Comparison of ENCODE assay signal across 13 cellular contexts in genomic region chr7:108824840-108825540, GRCh38.
DNase-seq lines count a peak whose midpoint lies in the region; ATAC-seq, FAIRE-seq and TF ChIP-seq lines count a peak whose summit lies in the region.
"Had no signal": no experiment of that assay in that cellular context is flagged by ENCODE, and none has a peak within 500 bp of the region (broad histone marks: within the 10 kb centered on the region; RNA-seq: fewer than 3 reads in every experiment).

No MANE protein-coding gene starts in this region.

- FAIRE-seq in GM12891 (lab: Jason Lieb, UNC): no peak

- H3K27ac ChIP-seq in aorta (ENCODE audit: low read depth in 1 of 2, low read length in 2 of 2): no peak overlapping the region

- WGBS in aorta, 2 donors: 30 to 37% methylated on average over 3 of the region's 3 CpGs

- no peaks in the 10 kb centered on the region for H3K4me1 ChIP-seq in aorta (ENCODE audit: control insufficient read depth in 1 of 2, insufficient read depth in 2 of 2, low read length in 2 of 2)

- peak; percentile 51 for DNase-seq in Right ventricle myocardium inferior (ENCODE audit: missing footprints)
- no peak for DNase-seq in Right ventricle myocardium superior
- DNase-seq in cardiac fibroblast (ENCODE audit: low read depth in 2 of 2): peak; percentile 83 to 89
- peak; percentile 51 for DNase-seq in iPS-NIHi7 (ENCODE audit: extremely low spot score)
- peak; percentile 71 to 75 for DNase-seq in aorta
- no peak for DNase-seq in GM12891 (ENCODE audit: insufficient read length, low spot score)
- no peak for DNase-seq in T-cell
- no peak for DNase-seq in NCI-H1105 treated with DMSO at 0.1 percent for 48 hours (lab: John Stamatoyannopoulos, UW)
- DNase-seq: activated CD4-positive, CD25-positive, alpha-beta regulatory T cell; activated T-cell treated with anti-CD3 and anti-CD28 coated beads, Interleukin-2, amount 50 U/mL, for 72 hours; cortex of kidney; H7; NCI-H2171 treated with DMSO at 0.1 percent for 48 hours had no signal

- H3K4me1 Mint-ChIP-seq in T-cell: no peaks in the 10 kb centered on the region

- no peak overlapping the region for H3K4me3 ChIP-seq in cardiac fibroblast (replicated peaks in 1 of 2; ENCODE audit: low read depth in 2 of 2, low read length in 2 of 2)
- no peak overlapping the region for H3K4me3 ChIP-seq in aorta (ENCODE audit: low read length in 2 of 2)

- no peak overlapping the region for H3K27ac Mint-ChIP-seq in T-cell
- H3K27ac Mint-ChIP-seq: activated T-cell treated with anti-CD3 and anti-CD28 coated beads, Interleukin-2, amount 50 U/mL, for 72 hours had no signal

- no peak for TF ChIP-seq POLR2A in GM12891 (IDR thresholded peaks at IDR 0.05; ENCODE audit: low read depth, low read length)

- no peaks in the 10 kb centered on the region for H3K36me3 Mint-ChIP-seq in T-cell

- intact Hi-C loops in Right ventricle myocardium inferior (cut with DNase I) (no loop called here), Right ventricle myocardium superior (cut with DNase I) (no loop called here), aorta (cut with DNase I) (no loop called here)

- H3K9me3 Mint-ChIP-seq in T-cell: peaks cover 0 to 9% (median 0%) of the 10 kb centered on the region in 3 donors
- H3K9me3 Mint-ChIP-seq: activated T-cell treated with anti-CD3 and anti-CD28 coated beads, Interleukin-2, amount 50 U/mL, for 72 hours had no signal

- H3K9me3 ChIP-seq in aorta (ENCODE audit: control insufficient read depth, low read length): peaks cover 2% of the 10 kb centered on the region

- no peaks in the 10 kb centered on the region for H3K36me3 ChIP-seq in aorta (ENCODE audit: control insufficient read depth in 1 of 2, insufficient read depth in 2 of 2, low read length in 1 of 2)

- H3K27me3 ChIP-seq in aorta (ENCODE audit: control insufficient read depth in 1 of 2, insufficient read depth in 2 of 2, low read length in 1 of 2): no peaks in the 10 kb centered on the region

- no peak overlapping the region for H3K4me3 Mint-ChIP-seq in T-cell
- H3K4me3 Mint-ChIP-seq: activated T-cell treated with anti-CD3 and anti-CD28 coated beads, Interleukin-2, amount 50 U/mL, for 72 hours had no signal

- TF ChIP-seq CTCF in cardiac fibroblast (IDR thresholded peaks at IDR 0.05; ENCODE audit: low read depth, low read length): no peak

- no peaks in the 10 kb centered on the region for H3K27me3 Mint-ChIP-seq in T-cell

- ATAC-seq in Right ventricle myocardium inferior (peak; percentile 62), Right ventricle myocardium superior (ENCODE audit: poor library complexity) (no peak), aorta (ENCODE audit: low FRiP score) (peak; percentile 67), T-cell (replicated peaks in 1 of 4) (no peak)
- ATAC-seq: activated T-cell treated with anti-CD3 and anti-CD28 coated beads, Interleukin-2, amount 50 U/mL, for 72 hours had no signal

- CTCF ChIA-PET in T-cell (lab: Charles Lee): no interaction called here

- POLR2A ChIA-PET in T-cell (lab: Charles Lee): no interaction called here

TF ChIP-seq in GM12891, 5 proteins besides CTCF, POLR2A, EP300 and RAD21:
- no peak for TF ChIP-seq POU2F2 (IDR thresholded peaks at IDR 0.05; ENCODE audit: low read depth, low read length)
- no peak for TF ChIP-seq TAF1 (IDR thresholded peaks at IDR 0.05; ENCODE audit: low read depth, low read length)
- TF ChIP-seq PAX5 (IDR thresholded peaks at IDR 0.05; ENCODE audit: insufficient read depth, low read length, severe bottlenecking): no peak
- no peak for TF ChIP-seq SPI1 (IDR thresholded peaks at IDR 0.05; ENCODE audit: low read depth, low read length)
TF ChIP-seq in GM12891: peak in this region for 0.

Comparison
In these comparisons a context has a peak if more than half of its experiments do, and no peak if none do; other contexts are left out.
1. ATAC-seq: peak in Right ventricle myocardium inferior (single experiment) and aorta (single experiment); none in Right ventricle myocardium superior (single experiment) and T-cell (0 of 4).
2. DNase-seq: peak in Right ventricle myocardium inferior (single experiment), cardiac fibroblast (2 of 2), iPS-NIHi7 (single experiment) and aorta (2 of 2); none in Right ventricle myocardium superior (single experiment), GM12891 (single experiment), T-cell (0 of 34) and NCI-H1105 treated with DMSO at 0.1 percent for 48 hours (single experiment).